ENCODE assay signal across 8 cellular contexts in genomic region chr7:96709381-96710228, GRCh38. TPM values are rescaled to one million over a fixed set of nuclear protein-coding genes. Genes with fewer than 3 reads are reported as not detected.
DNase-seq lines count a peak whose midpoint lies in the region; ATAC-seq and TF ChIP-seq lines count a peak whose summit lies in the region.

Gene SEM1, minus strand, starts transcription at chr7:96709846. Its CDS starts 83 bp downstream, at chr7:96709763.

- peak within 1 kb of the TSS; percentile 93 for H3K9ac ChIP-seq in OCI-LY3 (ENCODE audit: low read length)

- H3K79me2 ChIP-seq in OCI-LY3 (ENCODE audit: low read length): peaks cover 49% of the 10 kb centered on the region

- H3K4me2 ChIP-seq in OCI-LY3 (ENCODE audit: low read length): peak within 1 kb of the TSS; percentile 92

- H3K27ac ChIP-seq in OCI-LY3 (ENCODE audit: low read length): peak within 1 kb of the TSS; percentile 71

- DNase-seq in D341Med (ENCODE audit: low spot score): peak; percentile 86
- DNase-seq in HUDEP-2 (lab: John Stamatoyannopoulos, UW; ENCODE audit: unreplicated experiment in 76 of 76): peak in 73 of 76 experiments; percentile 4 to 76 (median 52)
- peak; percentile 44 for DNase-seq in activated T-cell treated with anti-CD3 and anti-CD28 coated beads for 4 hours
- DNase-seq in epithelial cell of proximal tubule (ENCODE audit: low read depth): peak; percentile 48
- peak; percentile 88 for DNase-seq in mucosa of gallbladder (ENCODE audit: low spot score)
- DNase-seq in stimulated activated CD8-positive, alpha-beta memory T cell treated with anti-CD3 and anti-CD28 coated beads, Interleukin-4, amount 100 ng/mL, for 4 hours (ENCODE audit: low read depth in 2 of 2, low spot score in 1 of 2): peak; percentile 35 to 46

- peak within 1 kb of the TSS; percentile 99 for H2AFZ ChIP-seq in OCI-LY3 (ENCODE audit: low read depth, low read length)

- H3K4me3 ChIP-seq in OCI-LY3 (ENCODE audit: low read length) (peak within 1 kb of the TSS; percentile 100), epithelial cell of proximal tubule (ENCODE audit: low read depth, low read length) (peak within 1 kb of the TSS; percentile 94)

- ATAC-seq in GM21381 (IDR thresholded peaks at IDR 0.05; ENCODE audit: unreplicated experiment): peak; percentile 88

- no peaks in the 10 kb centered on the region for H3K27me3 ChIP-seq in OCI-LY3 (ENCODE audit: low read depth, low read length)

- H4K20me1 ChIP-seq in OCI-LY3 (ENCODE audit: insufficient read depth, low read length): peaks cover 30% of the 10 kb centered on the region

- peaks cover 19% of the 10 kb centered on the region for H3K36me3 ChIP-seq in OCI-LY3 (replicated peaks; ENCODE audit: low read depth, low read length)

- peaks cover 13% of the 10 kb centered on the region for H3K4me1 ChIP-seq in OCI-LY3 (ENCODE audit: low read length)

- no peak for TF ChIP-seq CTCF in OCI-LY3 (IDR thresholded peaks at IDR 0.05; ENCODE audit: low read depth, low read length)
- no peak for TF ChIP-seq CTCF in epithelial cell of proximal tubule (conservative IDR thresholded peaks at IDR 0.05; ENCODE audit: low read depth, low read length)

- H3K9me3 ChIP-seq in OCI-LY3 (ENCODE audit: insufficient read depth, low read length): peaks cover 9% of the 10 kb centered on the region; the same call in 1 of the 2 replicates

RNA-seq across cellular contexts. Expression of gene SEM1, which starts in this region (rescaled TPM):
- total RNA-seq in epithelial cell of proximal tubule (91.7 and 219 TPM in 2 replicates), mucosa of gallbladder (32.6 TPM)

Comparison
In these comparisons a context has a peak if more than half of its experiments do, and no peak if none do; other contexts are left out.
1. Peak in every context shown above with its lines: DNase-seq, ATAC-seq, H3K4me3 ChIP-seq and H3K27ac ChIP-seq.